In the genomic region with DNA sequence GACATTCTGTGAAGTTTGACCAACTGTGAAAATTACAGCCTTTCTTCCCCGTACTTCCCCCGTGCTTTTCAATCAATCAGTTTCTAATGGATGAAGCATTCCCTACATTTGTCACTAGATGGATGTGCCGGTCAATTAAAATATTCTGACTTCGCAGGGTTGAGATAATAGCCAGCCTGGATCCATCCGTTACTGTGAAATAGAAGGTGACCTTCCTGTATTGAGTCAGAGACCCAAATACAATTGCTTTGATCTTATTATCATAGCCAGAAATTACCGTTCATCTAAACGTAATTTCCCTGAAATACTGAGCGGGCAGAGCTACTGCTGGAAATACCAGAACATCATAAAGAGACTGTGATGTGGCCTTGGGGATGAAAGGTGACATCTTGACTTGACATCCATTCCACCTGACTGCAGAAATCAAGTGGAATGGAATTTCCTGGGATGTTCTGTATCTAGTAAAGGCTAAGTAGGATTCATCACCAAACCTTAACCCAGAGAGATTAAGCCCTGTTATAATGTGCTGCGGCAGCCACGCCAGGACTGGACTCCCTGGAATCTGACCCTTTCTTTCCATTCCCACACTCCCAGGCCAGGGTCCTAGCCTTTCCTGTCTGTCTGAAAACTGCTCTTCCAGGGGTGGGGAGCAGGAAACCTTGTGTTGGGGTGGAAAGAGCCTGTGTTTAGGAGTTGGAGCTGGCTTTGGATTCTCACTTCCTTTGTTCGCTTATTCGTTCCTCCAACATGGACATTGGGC, we compare ENCODE assay signal across 3 cellular contexts.
TF ChIP-seq lines count a peak whose summit lies in the region.

No MANE protein-coding gene starts in this region.

TF ChIP-seq in GM23338, 12 proteins besides CTCF, POLR2A, EP300 and RAD21 (continues in another document):
- TF ChIP-seq CREB1 (CRISPR knock-in tag; IDR thresholded peaks at IDR 0.05; ENCODE audit: low read depth) (no peak), EZH2phosphoT487 (IDR thresholded peaks at IDR 0.05; ENCODE audit: unreplicated experiment) (no peak), JUNB (IDR thresholded peaks at IDR 0.05; ENCODE audit: unreplicated experiment) (no peak), NANOG (IDR thresholded peaks at IDR 0.05; ENCODE audit: borderline replicate concordance) (no peak), ZNF114 (CRISPR knock-in tag; IDR thresholded peaks at IDR 0.05) (no peak), EZH2 (IDR thresholded peaks at IDR 0.05; ENCODE audit: low read depth, unreplicated experiment) (no peak), POLR2AphosphoS5 (IDR thresholded peaks at IDR 0.05; ENCODE audit: low read depth) (no peak)
- TF ChIP-seq, protein P1, sequence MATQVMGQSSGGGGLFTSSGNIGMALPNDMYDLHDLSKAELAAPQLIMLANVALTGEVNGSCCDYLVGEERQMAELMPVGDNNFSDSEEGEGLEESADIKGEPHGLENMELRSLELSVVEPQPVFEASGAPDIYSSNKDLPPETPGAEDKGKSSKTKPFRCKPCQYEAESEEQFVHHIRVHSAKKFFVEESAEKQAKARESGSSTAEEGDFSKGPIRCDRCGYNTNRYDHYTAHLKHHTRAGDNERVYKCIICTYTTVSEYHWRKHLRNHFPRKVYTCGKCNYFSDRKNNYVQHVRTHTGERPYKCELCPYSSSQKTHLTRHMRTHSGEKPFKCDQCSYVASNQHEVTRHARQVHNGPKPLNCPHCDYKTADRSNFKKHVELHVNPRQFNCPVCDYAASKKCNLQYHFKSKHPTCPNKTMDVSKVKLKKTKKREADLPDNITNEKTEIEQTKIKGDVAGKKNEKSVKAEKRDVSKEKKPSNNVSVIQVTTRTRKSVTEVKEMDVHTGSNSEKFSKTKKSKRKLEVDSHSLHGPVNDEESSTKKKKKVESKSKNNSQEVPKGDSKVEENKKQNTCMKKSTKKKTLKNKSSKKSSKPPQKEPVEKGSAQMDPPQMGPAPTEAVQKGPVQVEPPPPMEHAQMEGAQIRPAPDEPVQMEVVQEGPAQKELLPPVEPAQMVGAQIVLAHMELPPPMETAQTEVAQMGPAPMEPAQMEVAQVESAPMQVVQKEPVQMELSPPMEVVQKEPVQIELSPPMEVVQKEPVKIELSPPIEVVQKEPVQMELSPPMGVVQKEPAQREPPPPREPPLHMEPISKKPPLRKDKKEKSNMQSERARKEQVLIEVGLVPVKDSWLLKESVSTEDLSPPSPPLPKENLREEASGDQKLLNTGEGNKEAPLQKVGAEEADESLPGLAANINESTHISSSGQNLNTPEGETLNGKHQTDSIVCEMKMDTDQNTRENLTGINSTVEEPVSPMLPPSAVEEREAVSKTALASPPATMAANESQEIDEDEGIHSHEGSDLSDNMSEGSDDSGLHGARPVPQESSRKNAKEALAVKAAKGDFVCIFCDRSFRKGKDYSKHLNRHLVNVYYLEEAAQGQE (IDR thresholded peaks at IDR 0.05; ENCODE audit: unreplicated experiment): no peak

TF ChIP-seq in H1, 55 proteins besides CTCF, POLR2A, EP300 and RAD21:
- no peak for TF ChIP-seq SIN3A (conservative IDR thresholded peaks at IDR 0.05 in 1 of 2, IDR thresholded peaks at IDR 0.05 in 1 of 2; ENCODE audit: low read depth in 1 of 2, low read length in 2 of 2)
- TF ChIP-seq SUZ12 (IDR thresholded peaks at IDR 0.05; ENCODE audit: low read length): no peak
- TF ChIP-seq JUND (IDR thresholded peaks at IDR 0.05; ENCODE audit: low read length): no peak
- no peak for TF ChIP-seq NANOG (IDR thresholded peaks at IDR 0.05; ENCODE audit: insufficient read depth, low read depth, low read length, poor library complexity, severe bottlenecking)
- TF ChIP-seq HDAC2 (IDR thresholded peaks at IDR 0.05; ENCODE audit: borderline replicate concordance in 1 of 2, low read depth in 2 of 2, low read length in 2 of 2): no peak

TF ChIP-seq in neural cell, 6 proteins besides CTCF, POLR2A, EP300 and RAD21:
- TF ChIP-seq SMC3 (conservative IDR thresholded peaks at IDR 0.05; ENCODE audit: poor library complexity) (peak; percentile 44), TAF1 (IDR thresholded peaks at IDR 0.05; ENCODE audit: low read depth) (no peak)
TF ChIP-seq in neural cell: peak in this region for 1.
